In genomic region chr6:120230008-120230407, GRCh38 we compare ENCODE assay signal across 2 cellular contexts.
TF ChIP-seq lines count a peak whose summit lies in the region.

No MANE protein-coding gene starts in this region.

TF ChIP-seq in H1, 55 proteins besides CTCF, POLR2A, EP300 and RAD21:
- no peak for TF ChIP-seq ZNF274 (IDR thresholded peaks at IDR 0.05; ENCODE audit: borderline replicate concordance, extremely low read depth, low read length)
- TF ChIP-seq KDM4A (IDR thresholded peaks at IDR 0.05; ENCODE audit: low read depth, low read length, severe bottlenecking), result no peak
- TF ChIP-seq GABPA (IDR thresholded peaks at IDR 0.05; ENCODE audit: borderline replicate concordance, insufficient read depth, low read length), result no peak
- TF ChIP-seq CEBPB (IDR thresholded peaks at IDR 0.05; ENCODE audit: low read depth, low read length), result no peak
- TF ChIP-seq ATF3 (IDR thresholded peaks at IDR 0.05; ENCODE audit: insufficient read depth, low read depth, low read length), result no peak
- no peak for TF ChIP-seq KDM5A (IDR thresholded peaks at IDR 0.05; ENCODE audit: low read length)
- no peak for TF ChIP-seq POU5F1 (IDR thresholded peaks at IDR 0.05; ENCODE audit: low read depth, low read length)
- TF ChIP-seq RBBP5 (IDR thresholded peaks at IDR 0.05; ENCODE audit: borderline replicate concordance, low read depth, low read length), result no peak
- no peak for TF ChIP-seq YY1 (IDR thresholded peaks at IDR 0.05; ENCODE audit: low read depth, low read length)
- no peak for TF ChIP-seq E2F6 (IDR thresholded peaks at IDR 0.05)

TF ChIP-seq in liver, 16 proteins besides CTCF, POLR2A, EP300 and RAD21:
- TF ChIP-seq JUND (IDR thresholded peaks at IDR 0.05), result no peak
- TF ChIP-seq REST (IDR thresholded peaks at IDR 0.05), result no peak
- TF ChIP-seq ZBTB33 (IDR thresholded peaks at IDR 0.05), result no peak
- TF ChIP-seq NR2F2 (IDR thresholded peaks at IDR 0.05), result no peak
- no peak for TF ChIP-seq TAF1 (conservative IDR thresholded peaks at IDR 0.05)
- TF ChIP-seq YY1 (IDR thresholded peaks at IDR 0.05), result no peak
- TF ChIP-seq RXRA (IDR thresholded peaks at IDR 0.05), result no peak
- TF ChIP-seq GABPA (IDR thresholded peaks at IDR 0.05 in 1 of 2, conservative IDR thresholded peaks at IDR 0.05 in 1 of 2), result no peak
- TF ChIP-seq HNF4G (IDR thresholded peaks at IDR 0.05), result no peak
- TF ChIP-seq FOXA2 (IDR thresholded peaks at IDR 0.05), result no peak
- no peak for TF ChIP-seq SP1 (IDR thresholded peaks at IDR 0.05)
- no peak for TF ChIP-seq HNF4A (conservative IDR thresholded peaks at IDR 0.05)
- no peak for TF ChIP-seq MAX (IDR thresholded peaks at IDR 0.05)
- TF ChIP-seq EGR1 (IDR thresholded peaks at IDR 0.05; ENCODE audit: low read depth in 2 of 2), result no peak
- TF ChIP-seq FOXA1 (IDR thresholded peaks at IDR 0.05), result no peak
